13 cellular contexts compared by ENCODE assay signal in the genomic region with DNA sequence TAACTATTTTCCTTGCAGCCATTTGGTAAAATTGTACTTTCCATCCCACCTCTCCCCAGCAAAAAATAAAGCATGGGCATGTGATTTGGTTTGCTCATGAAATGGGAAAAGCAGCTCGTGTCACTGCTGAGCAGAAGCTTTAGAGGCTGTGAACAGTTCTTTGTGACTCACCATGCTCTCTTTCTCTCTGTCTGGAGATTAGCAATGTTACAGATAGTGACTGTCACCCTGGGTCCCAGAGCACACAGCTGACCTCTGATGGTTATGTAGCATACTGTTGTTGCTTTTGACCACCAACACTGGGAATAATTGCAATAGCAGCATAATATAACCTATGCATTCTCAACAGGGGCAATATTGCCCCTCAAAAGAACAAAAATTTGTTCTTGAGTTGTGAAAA.
DNase-seq lines count a peak whose midpoint lies in the region; ATAC-seq, FAIRE-seq and TF ChIP-seq lines count a peak whose summit lies in the region.
"Had no signal": no experiment of that assay in that cellular context is flagged by ENCODE, and none has a peak within 500 bp of the region (broad histone marks: within the 10 kb centered on the region; RNA-seq: fewer than 3 reads in every experiment).

No MANE protein-coding gene starts in this region.

- no peak for DNase-seq in activated CD4-positive, alpha-beta T cell treated with anti-CD3 and anti-CD28 coated beads for 36 hours
- no peak for DNase-seq in activated CD4-positive, alpha-beta T cell treated with anti-CD3 and anti-CD28 coated beads, Interleukin-2, amount 50 U/mL, for 48 hours
- DNase-seq in K562 (ENCODE audit: extremely low read depth in 1 of 4, low spot score in 3 of 4) (peak in 2 of 4 experiments; percentile 16 to 18), hepatocyte (ENCODE audit: low spot score) (peak; percentile 41), aorta (no peak), GDM1 (lab: John Stamatoyannopoulos, UW) (no peak)
- DNase-seq in stimulated activated CD4-positive, alpha-beta T cell treated with anti-CD3 and anti-CD28 coated beads, Interleukin-2, amount 100 ng/mL, for 24 hours: no peak
- DNase-seq: ACHN, NCI-H1092 treated with DMSO at 0.1 percent for 48 hours, NCI-H526 treated with DMSO at 0.1 percent for 48 hours had no signal

- TF ChIP-seq EP300 in K562 (IDR thresholded peaks at IDR 0.05; ENCODE audit: low read length): no peak

- no peaks in the 10 kb centered on the region for H3K9me3 ChIP-seq in K562 (replicated peaks; ENCODE audit: control insufficient read depth, insufficient read depth, low read depth, low read length)
- H3K9me3 ChIP-seq in hepatocyte (ENCODE audit: low read depth): no peaks in the 10 kb centered on the region
- H3K9me3 ChIP-seq in aorta (ENCODE audit: control insufficient read depth, low read length): no peaks in the 10 kb centered on the region

- peak; percentile 42 for ATAC-seq in activated CD4-positive, alpha-beta T cell treated with anti-CD3 and anti-CD28 coated beads for 36 hours
- peak; percentile 78 for ATAC-seq in K562
- ATAC-seq in aorta (ENCODE audit: low FRiP score): no peak
- ATAC-seq in GM19328 (IDR thresholded peaks at IDR 0.05; ENCODE audit: unreplicated experiment): no peak

- WGBS in K562 (ENCODE audit: insufficient coverage, low coverage, missing lambda C conversion rate): 7% methylated on average over 1 of the region's 1 CpG
- 33% methylated on average over 1 of the region's 1 CpG for WGBS in hepatocyte (ENCODE audit: low lambda C conversion rate, missing lambda C conversion rate)
- 11 to 27% methylated on average over 1 of the region's 1 CpG for WGBS in aorta, 2 donors

- H3K27me3 Mint-ChIP-seq in activated CD4-positive, alpha-beta T cell treated with anti-CD3 and anti-CD28 coated beads for 36 hours: peaks cover 2% of the 10 kb centered on the region

- no peaks in the 10 kb centered on the region for H3K4me1 Mint-ChIP-seq in activated CD4-positive, alpha-beta T cell treated with anti-CD3 and anti-CD28 coated beads for 36 hours

- in situ Hi-C loops in K562 (cut with MboI): no loop called here

- no peaks in the 10 kb centered on the region for H3K9me2 ChIP-seq in hepatocyte (replicated peaks; ENCODE audit: insufficient read depth)

- H3K4me3 ChIP-seq in K562: no peak overlapping the region
- H3K4me3 ChIP-seq in hepatocyte: no peak overlapping the region
- H3K4me3 ChIP-seq in aorta (ENCODE audit: low read length in 2 of 2): no peak overlapping the region
- H3K4me3 ChIP-seq: SK-N-MC had no signal

- no peak overlapping the region for H3K4me3 Mint-ChIP-seq in activated CD4-positive, alpha-beta T cell treated with anti-CD3 and anti-CD28 coated beads for 36 hours

- no peaks in the 10 kb centered on the region for H4K20me1 ChIP-seq in K562 (replicated peaks; ENCODE audit: control insufficient read depth, insufficient read depth, low read length)
- no peaks in the 10 kb centered on the region for H4K20me1 ChIP-seq in hepatocyte (ENCODE audit: insufficient read depth, poor library complexity, severe bottlenecking)

- H2AFZ ChIP-seq in K562 (ENCODE audit: low read depth, low read length) (no peak overlapping the region), hepatocyte (no peak overlapping the region)

- H3K4me2 ChIP-seq in K562 (ENCODE audit: insufficient read depth, low read length) (no peak overlapping the region), hepatocyte (no peak overlapping the region)

- H3K27me3 ChIP-seq in K562 (ENCODE audit: control insufficient read depth in 2 of 2, insufficient read depth in 2 of 2, low read length in 2 of 2): peaks cover 0 to 8% of the 10 kb centered on the region in 2 experiments; a peak in 2 of 5 replicates
- no peaks in the 10 kb centered on the region for H3K27me3 ChIP-seq in hepatocyte
- H3K27me3 ChIP-seq in aorta (ENCODE audit: control insufficient read depth in 1 of 2, insufficient read depth in 2 of 2, low read length in 1 of 2): no peaks in the 10 kb centered on the region

- H3K4me1 ChIP-seq in K562 (replicated peaks in 1 of 2; ENCODE audit: control insufficient read depth in 2 of 2, insufficient read depth in 2 of 2, low read length in 2 of 2) (no peaks in the 10 kb centered on the region), hepatocyte (ENCODE audit: insufficient read depth) (peaks cover under 1% of the 10 kb centered on the region), aorta (ENCODE audit: control insufficient read depth in 1 of 2, insufficient read depth in 2 of 2, low read length in 2 of 2) (peaks cover 6 to 8% of the 10 kb centered on the region in 2 donors)

- H3K36me3 ChIP-seq in K562 (ENCODE audit: control insufficient read depth, insufficient read depth, low read length) (no peaks in the 10 kb centered on the region), hepatocyte (replicated peaks; ENCODE audit: insufficient read depth, low read depth) (no peaks in the 10 kb centered on the region), aorta (ENCODE audit: control insufficient read depth in 1 of 2, insufficient read depth in 2 of 2, low read length in 1 of 2) (no peaks in the 10 kb centered on the region)

- no peaks in the 10 kb centered on the region for H3K79me2 ChIP-seq in K562 (ENCODE audit: control insufficient read depth, insufficient read depth, low read length)
- no peaks in the 10 kb centered on the region for H3K79me2 ChIP-seq in hepatocyte

- TF ChIP-seq CTCF in K562 (IDR thresholded peaks at IDR 0.05 in 2 of 3, conservative IDR thresholded peaks at IDR 0.05 in 1 of 3; ENCODE audit: insufficient read depth in 2 of 3, low read depth in 1 of 3, low read length in 3 of 3) (0 out of 6 replicates have a peak, but pooled peaks of 1 of the 3 experiments have one; percentile 12), hepatocyte (IDR thresholded peaks at IDR 0.05; ENCODE audit: poor library complexity) (no peak)

- no peak for TF ChIP-seq POLR2A in K562 (conservative IDR thresholded peaks at IDR 0.05)

- no peaks in the 10 kb centered on the region for H3K36me3 Mint-ChIP-seq in activated CD4-positive, alpha-beta T cell treated with anti-CD3 and anti-CD28 coated beads for 36 hours (ENCODE audit: low read depth)

- H3K27ac ChIP-seq in K562 (ENCODE audit: extremely low read depth, low read depth, low read length): no peak overlapping the region
- H3K27ac ChIP-seq in hepatocyte: no peak overlapping the region
- peak overlapping the region; percentile 0 to 36 for H3K27ac ChIP-seq in aorta (ENCODE audit: low read depth in 1 of 2, low read length in 2 of 2)
- H3K27ac ChIP-seq: SK-N-MC had no signal

- H3K9me3 Mint-ChIP-seq in activated CD4-positive, alpha-beta T cell treated with anti-CD3 and anti-CD28 coated beads for 36 hours (ENCODE audit: low read depth): no peaks in the 10 kb centered on the region

- no TSS peak for BruUV-seq in K562 (replicated peaks; lab: Mats Ljungman, UMichigan)

- CTCF ChIA-PET in activated CD4-positive, alpha-beta T cell treated with anti-CD3 and anti-CD28 coated beads for 36 hours (lab: Charles Lee): no interaction called here
- CTCF ChIA-PET in K562 (lab: Yijun Ruan, JAX; ENCODE audit: low intra/inter-chr PET ratio): no interaction called here

- H3K9ac ChIP-seq in K562 (ENCODE audit: insufficient read depth in 1 of 2, low read depth in 2 of 2, low read length in 2 of 2): no peak overlapping the region

- no peaks in the 10 kb centered on the region for H3K9me1 ChIP-seq in K562 (ENCODE audit: control insufficient read depth, insufficient read depth, low read length)

- TF ChIP-seq RAD21 in K562 (CRISPR knock-in tag; conservative IDR thresholded peaks at IDR 0.05 in 1 of 2, IDR thresholded peaks at IDR 0.05 in 1 of 2): 0 out of 4 replicates have a peak, but pooled peaks of 1 of the 2 experiments have one; percentile 26

- intact Hi-C loops in activated CD4-positive, alpha-beta T cell treated with anti-CD3 and anti-CD28 coated beads for 36 hours (cut with DNase I, micrococcal nuclease): no loop called here
- intact Hi-C loops in K562 (cut with micrococcal nuclease): no loop called here
- intact Hi-C loops in aorta (cut with DNase I): no loop called here

- H3K27ac Mint-ChIP-seq in activated CD4-positive, alpha-beta T cell treated with anti-CD3 and anti-CD28 coated beads for 36 hours: no peak overlapping the region

- no peak for FAIRE-seq in K562 (lab: Jason Lieb, UNC)
- FAIRE-seq: D721Med had no signal

- POLR2A ChIA-PET in activated CD4-positive, alpha-beta T cell treated with anti-CD3 and anti-CD28 coated beads for 36 hours (lab: Charles Lee): no interaction called here
- POLR2A ChIA-PET in K562 (lab: Yijun Ruan, JAX): no interaction called here

TF ChIP-seq in K562, 482 proteins besides CTCF, POLR2A, EP300 and RAD21:
- TF ChIP-seq FOSL1 (tag; conservative IDR thresholded peaks at IDR 0.05) (peak; percentile 30; the same call in 1 of the 2 replicates), CCAR2 (IDR thresholded peaks at IDR 0.05; ENCODE audit: low read depth, low read length) (no peak), ZNF232 (CRISPR knock-in tag; IDR thresholded peaks at IDR 0.05) (no peak), U2AF2 (optimal IDR thresholded peaks at IDR 0.05; ENCODE audit: low read depth, low read length) (no peak)
- TF ChIP-seq, protein P1, sequence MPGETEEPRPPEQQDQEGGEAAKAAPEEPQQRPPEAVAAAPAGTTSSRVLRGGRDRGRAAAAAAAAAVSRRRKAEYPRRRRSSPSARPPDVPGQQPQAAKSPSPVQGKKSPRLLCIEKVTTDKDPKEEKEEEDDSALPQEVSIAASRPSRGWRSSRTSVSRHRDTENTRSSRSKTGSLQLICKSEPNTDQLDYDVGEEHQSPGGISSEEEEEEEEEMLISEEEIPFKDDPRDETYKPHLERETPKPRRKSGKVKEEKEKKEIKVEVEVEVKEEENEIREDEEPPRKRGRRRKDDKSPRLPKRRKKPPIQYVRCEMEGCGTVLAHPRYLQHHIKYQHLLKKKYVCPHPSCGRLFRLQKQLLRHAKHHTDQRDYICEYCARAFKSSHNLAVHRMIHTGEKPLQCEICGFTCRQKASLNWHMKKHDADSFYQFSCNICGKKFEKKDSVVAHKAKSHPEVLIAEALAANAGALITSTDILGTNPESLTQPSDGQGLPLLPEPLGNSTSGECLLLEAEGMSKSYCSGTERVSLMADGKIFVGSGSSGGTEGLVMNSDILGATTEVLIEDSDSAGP (CRISPR knock-in tag; IDR thresholded peaks at IDR 0.05): no peak
- TF ChIP-seq, protein P2, sequence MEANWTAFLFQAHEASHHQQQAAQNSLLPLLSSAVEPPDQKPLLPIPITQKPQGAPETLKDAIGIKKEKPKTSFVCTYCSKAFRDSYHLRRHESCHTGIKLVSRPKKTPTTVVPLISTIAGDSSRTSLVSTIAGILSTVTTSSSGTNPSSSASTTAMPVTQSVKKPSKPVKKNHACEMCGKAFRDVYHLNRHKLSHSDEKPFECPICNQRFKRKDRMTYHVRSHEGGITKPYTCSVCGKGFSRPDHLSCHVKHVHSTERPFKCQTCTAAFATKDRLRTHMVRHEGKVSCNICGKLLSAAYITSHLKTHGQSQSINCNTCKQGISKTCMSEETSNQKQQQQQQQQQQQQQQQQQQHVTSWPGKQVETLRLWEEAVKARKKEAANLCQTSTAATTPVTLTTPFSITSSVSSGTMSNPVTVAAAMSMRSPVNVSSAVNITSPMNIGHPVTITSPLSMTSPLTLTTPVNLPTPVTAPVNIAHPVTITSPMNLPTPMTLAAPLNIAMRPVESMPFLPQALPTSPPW (CRISPR knock-in tag; IDR thresholded peaks at IDR 0.05): no peak

Comparison
In these comparisons a context has a peak if more than half of its experiments do, and no peak if none do; other contexts are left out.
1. ATAC-seq: peak in activated CD4-positive, alpha-beta T cell treated with anti-CD3 and anti-CD28 coated beads for 36 hours (single experiment) and K562 (single experiment); none in aorta (single experiment) and GM19328 (single experiment).
2. H3K27ac ChIP-seq: peak in aorta (2 of 2); none in K562 (single experiment) and hepatocyte (single experiment).